In genomic region chr1:73180661-73181540, GRCh38 we compare ENCODE assay signal across 28 cellular contexts.
"Had no signal": no experiment of that assay in that cellular context is flagged by ENCODE, and none has a peak within 500 bp of the region (broad histone marks: within the 10 kb centered on the region; RNA-seq: fewer than 3 reads in every experiment).

No MANE protein-coding gene starts in this region.

- DNase-seq: colonic mucosa; effector memory CD4-positive, alpha-beta T cell; erythroblast; esophagus squamous epithelium; foreskin melanocyte; naive B cell; nucleus accumbens; right cardiac atrium; spleen; stimulated activated CD4-positive, alpha-beta T cell treated with anti-CD3 and anti-CD28 coated beads, Interleukin-4, amount 100 ng/mL, for 4 hours; stimulated activated naive CD4-positive, alpha-beta T cell; stimulated activated naive CD8-positive, alpha-beta T cell treated with anti-CD3 and anti-CD28 coated beads, Interleukin-15, amount 100 ng/mL, for 72 hours; transverse colon had no signal

- H3K4me3 ChIP-seq: colonic mucosa, esophagus squamous epithelium, lung, mucosa of descending colon, psoas muscle, skin epidermis, spleen, suprapubic skin, transverse colon had no signal

- H3K27ac Mint-ChIP-seq: dendritic cell treated with granulocyte-macrophage colony-stimulating factor and Interleukin-4, amounts not matched to agents 40 ng/mL and 50 ng/mL, for 4 days; memory B cell; mesothelial cell of epicardium; naive B cell; natural killer cell treated with Interleukin-12 subunit alpha and Interleukin-12 subunit beta and Interleukin-15 and Interleukin-18, amount 100 ng/mL, for 72 hours; stimulated activated naive CD8-positive, alpha-beta T cell treated with anti-CD3 and anti-CD28 coated beads, Interleukin-15, amount 100 ng/mL, for 72 hours had no signal

- ATAC-seq: left lobe of liver; mucosa of descending colon; natural killer cell treated with Interleukin-12 subunit alpha and Interleukin-12 subunit beta and Interleukin-15 and Interleukin-18, amount 100 ng/mL, for 72 hours; psoas muscle; right cardiac atrium; stimulated activated naive CD8-positive, alpha-beta T cell treated with anti-CD3 and anti-CD28 coated beads, Interleukin-15, amount 100 ng/mL, for 72 hours had no signal

- H3K4me1 Mint-ChIP-seq: central memory CD8-positive, alpha-beta T cell; memory B cell; mesothelial cell of epicardium; neural crest cell; stimulated activated naive CD8-positive, alpha-beta T cell treated with anti-CD3 and anti-CD28 coated beads, Interleukin-15, amount 100 ng/mL, for 72 hours had no signal

- H3K4me1 ChIP-seq: colonic mucosa, esophagus squamous epithelium, psoas muscle, spleen, suprapubic skin, transverse colon had no signal

- H3K27ac ChIP-seq: colonic mucosa, esophagus squamous epithelium, psoas muscle, skin epidermis, spleen, suprapubic skin, transverse colon had no signal

- H3K36me3 ChIP-seq: colonic mucosa, esophagus squamous epithelium, spleen, suprapubic skin, transverse colon had no signal

- H3K4me3 Mint-ChIP-seq: central memory CD8-positive, alpha-beta T cell; dendritic cell treated with granulocyte-macrophage colony-stimulating factor and Interleukin-4, amounts not matched to agents 40 ng/mL and 50 ng/mL, for 4 days; memory B cell; mesothelial cell of epicardium; natural killer cell treated with Interleukin-12 subunit alpha and Interleukin-12 subunit beta and Interleukin-15 and Interleukin-18, amount 100 ng/mL, for 72 hours; neural crest cell; stimulated activated naive CD8-positive, alpha-beta T cell treated with anti-CD3 and anti-CD28 coated beads, Interleukin-15, amount 100 ng/mL, for 72 hours had no signal

- H3K27me3 Mint-ChIP-seq: central memory CD8-positive, alpha-beta T cell; dendritic cell treated with granulocyte-macrophage colony-stimulating factor and Interleukin-4, amounts not matched to agents 40 ng/mL and 50 ng/mL, for 4 days; memory B cell; naive B cell; natural killer cell treated with Interleukin-12 subunit alpha and Interleukin-12 subunit beta and Interleukin-15 and Interleukin-18, amount 100 ng/mL, for 72 hours; stimulated activated naive CD8-positive, alpha-beta T cell treated with anti-CD3 and anti-CD28 coated beads, Interleukin-15, amount 100 ng/mL, for 72 hours had no signal

- H3K9me3 Mint-ChIP-seq: neural crest cell had no signal

- H3K9me3 ChIP-seq: colonic mucosa, mucosa of descending colon, psoas muscle, transverse colon had no signal

- H3K27me3 ChIP-seq: colonic mucosa, esophagus squamous epithelium, spleen, suprapubic skin, transverse colon had no signal

- FAIRE-seq: endometrium, keratinocyte, urothelium cell line had no signal

- H3K36me3 Mint-ChIP-seq: memory B cell; mesothelial cell of epicardium; naive B cell; natural killer cell treated with Interleukin-12 subunit alpha and Interleukin-12 subunit beta and Interleukin-15 and Interleukin-18, amount 100 ng/mL, for 72 hours had no signal
